8 cellular contexts compared by ENCODE assay signal in genomic region chr1:88683516-88683847, GRCh38. TPM values are rescaled to one million over a fixed set of nuclear protein-coding genes. Genes with fewer than 3 reads are reported as not detected.
A peak's percentile ranks its signal among the peaks of the same experiment; 100 is the strongest.
DNase-seq lines count a peak whose midpoint lies in the region; ATAC-seq lines count a peak whose summit lies in the region.

No MANE protein-coding gene starts in this region.

- DNase-seq in COR-L47 (lab: John Stamatoyannopoulos, UW) (peak; percentile 48), medulla oblongata (ENCODE audit: extremely low spot score) (no peak)
- peak; percentile 84 for DNase-seq in activated CD4-positive, alpha-beta T cell treated with anti-CD3 and anti-CD28 coated beads, Interleukin-2, amount 10 ng/mL, durations not matched to agents 24 days and 14 days
- DNase-seq in stimulated activated effector memory CD8-positive, alpha-beta T cell treated with anti-CD3 and anti-CD28 coated beads, Interleukin-12 subunit alpha, Interleukin-12 subunit beta, amount 100 ng/mL, for 72 hours (ENCODE audit: low spot score in 2 of 2): peak in 1 of 2 donors; percentile 74

- H3K27me3 ChIP-seq in duodenal mucosa (ENCODE audit: control insufficient read depth in 1 of 2, insufficient read depth in 2 of 2, low read length in 2 of 2) (no peaks in the 10 kb centered on the region), mucosa of stomach (ENCODE audit: control insufficient read depth, insufficient read depth, low read length) (no peaks in the 10 kb centered on the region)

- H3K27ac ChIP-seq in KOPT-K1 (ENCODE audit: low read depth, low read length, poor library complexity, severe bottlenecking) (peak overlapping the region; percentile 93), duodenal mucosa (ENCODE audit: low read depth, low read length) (peak overlapping the region; percentile 77)

- no peaks in the 10 kb centered on the region for H3K9me3 ChIP-seq in KOPT-K1 (ENCODE audit: insufficient read depth, low read length, poor library complexity, severe bottlenecking)
- H3K9me3 ChIP-seq in duodenal mucosa (ENCODE audit: control insufficient read depth in 1 of 2, low read length in 2 of 2): no peaks in the 10 kb centered on the region
- H3K9me3 ChIP-seq in mucosa of stomach (ENCODE audit: control insufficient read depth, low read length): no peaks in the 10 kb centered on the region

- H3K9ac ChIP-seq in duodenal mucosa (ENCODE audit: low read depth in 1 of 2, low read length in 2 of 2) (peak overlapping the region; percentile 84 to 96), mucosa of stomach (ENCODE audit: low read length) (peak overlapping the region; percentile 78)

- H3K4me1 Mint-ChIP-seq in activated CD4-positive, alpha-beta T cell treated with anti-CD3 and anti-CD28 coated beads, Interleukin-2, amount 10 ng/mL, durations not matched to agents 24 days and 14 days: peaks cover 21% of the 10 kb centered on the region
- H3K4me1 Mint-ChIP-seq in stimulated activated effector memory CD8-positive, alpha-beta T cell treated with anti-CD3 and anti-CD28 coated beads, Interleukin-12 subunit alpha, Interleukin-12 subunit beta, amount 100 ng/mL, for 72 hours: peaks cover 7% of the 10 kb centered on the region

- H3K4me3 Mint-ChIP-seq in activated CD4-positive, alpha-beta T cell treated with anti-CD3 and anti-CD28 coated beads, Interleukin-2, amount 10 ng/mL, durations not matched to agents 24 days and 14 days: peak overlapping the region; percentile 86
- peak overlapping the region; percentile 87 for H3K4me3 Mint-ChIP-seq in stimulated activated effector memory CD8-positive, alpha-beta T cell treated with anti-CD3 and anti-CD28 coated beads, Interleukin-12 subunit alpha, Interleukin-12 subunit beta, amount 100 ng/mL, for 72 hours

- H3K9me3 Mint-ChIP-seq in activated CD4-positive, alpha-beta T cell treated with anti-CD3 and anti-CD28 coated beads, Interleukin-2, amount 10 ng/mL, durations not matched to agents 24 days and 14 days: no peaks in the 10 kb centered on the region
- no peaks in the 10 kb centered on the region for H3K9me3 Mint-ChIP-seq in stimulated activated effector memory CD8-positive, alpha-beta T cell treated with anti-CD3 and anti-CD28 coated beads, Interleukin-12 subunit alpha, Interleukin-12 subunit beta, amount 100 ng/mL, for 72 hours

- peaks cover 2% of the 10 kb centered on the region for H3K27me3 Mint-ChIP-seq in activated CD4-positive, alpha-beta T cell treated with anti-CD3 and anti-CD28 coated beads, Interleukin-2, amount 10 ng/mL, durations not matched to agents 24 days and 14 days

- peak; percentile 4 for ATAC-seq in GM21576 (IDR thresholded peaks at IDR 0.05; ENCODE audit: unreplicated experiment)
- peak; percentile 38 for ATAC-seq in stimulated activated effector memory CD8-positive, alpha-beta T cell treated with anti-CD3 and anti-CD28 coated beads, Interleukin-12 subunit alpha, Interleukin-12 subunit beta, amount 100 ng/mL, for 72 hours

- H3K36me3 Mint-ChIP-seq in activated CD4-positive, alpha-beta T cell treated with anti-CD3 and anti-CD28 coated beads, Interleukin-2, amount 10 ng/mL, durations not matched to agents 24 days and 14 days (ENCODE audit: low read depth): peaks cover 1% of the 10 kb centered on the region
- H3K36me3 Mint-ChIP-seq in stimulated activated effector memory CD8-positive, alpha-beta T cell treated with anti-CD3 and anti-CD28 coated beads, Interleukin-12 subunit alpha, Interleukin-12 subunit beta, amount 100 ng/mL, for 72 hours: peaks cover 22% of the 10 kb centered on the region

- H3K4me3 ChIP-seq in duodenal mucosa (ENCODE audit: low read depth in 1 of 2, low read length in 2 of 2) (peak overlapping the region; percentile 77 to 87), mucosa of stomach (ENCODE audit: low read length) (peak overlapping the region; percentile 43)

- H3K27ac Mint-ChIP-seq in activated CD4-positive, alpha-beta T cell treated with anti-CD3 and anti-CD28 coated beads, Interleukin-2, amount 10 ng/mL, durations not matched to agents 24 days and 14 days: peak overlapping the region; percentile 95
- H3K27ac Mint-ChIP-seq in stimulated activated effector memory CD8-positive, alpha-beta T cell treated with anti-CD3 and anti-CD28 coated beads, Interleukin-12 subunit alpha, Interleukin-12 subunit beta, amount 100 ng/mL, for 72 hours: peak overlapping the region; percentile 98

- intact Hi-C loops in activated CD4-positive, alpha-beta T cell treated with anti-CD3 and anti-CD28 coated beads, Interleukin-2, amount 10 ng/mL, durations not matched to agents 24 days and 14 days (cut with micrococcal nuclease): loop anchor here (1.0 to 10.0 kb wide), 5 partner anchors 22 to 1356 kb away; partner anchors contain the start of gene LMO4

- H3K36me3 ChIP-seq in KOPT-K1 (ENCODE audit: insufficient read depth, low read length) (peaks cover 15% of the 10 kb centered on the region), duodenal mucosa (ENCODE audit: control insufficient read depth in 1 of 2, insufficient read depth in 2 of 2, low read length in 2 of 2) (no peaks in the 10 kb centered on the region), mucosa of stomach (ENCODE audit: control insufficient read depth, insufficient read depth, low read length) (no peaks in the 10 kb centered on the region)

- H3K4me1 ChIP-seq in duodenal mucosa (ENCODE audit: control insufficient read depth in 1 of 2, insufficient read depth in 2 of 2, low read length in 2 of 2) (peaks cover 13 to 20% of the 10 kb centered on the region in 2 donors), mucosa of stomach (ENCODE audit: control insufficient read depth, insufficient read depth, low read length) (no peaks in the 10 kb centered on the region)

RNA-seq across cellular contexts. Expression of gene PKN2, which starts 0.6 kb away (rescaled TPM):
- total RNA-seq in activated CD4-positive, alpha-beta T cell treated with anti-CD3 and anti-CD28 coated beads, Interleukin-2, amount 10 ng/mL, durations not matched to agents 24 days and 14 days: 24.1 and 25.1 TPM in 2 replicates
